15 cellular contexts compared by ENCODE assay signal in the genomic region with DNA sequence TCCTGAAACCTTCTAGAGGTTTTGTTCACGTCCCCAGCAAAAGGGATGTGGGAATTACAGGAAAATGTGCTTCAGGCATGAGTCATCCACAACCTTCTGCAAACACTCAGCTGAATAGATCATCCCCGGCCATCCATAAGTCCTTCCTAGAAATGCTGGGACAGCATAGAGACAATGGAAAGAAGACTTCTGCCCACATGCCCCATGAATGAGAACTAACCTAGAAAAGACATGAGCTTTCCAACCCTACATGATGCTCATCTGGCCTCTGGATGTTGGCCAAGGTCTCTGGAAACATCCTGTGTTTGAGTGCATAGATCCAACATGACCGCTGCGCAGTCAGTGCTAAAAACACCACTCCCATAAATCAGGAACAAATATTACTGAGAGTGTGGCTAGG.
DNase-seq lines count a peak whose midpoint lies in the region; TF ChIP-seq lines count a peak whose summit lies in the region.
"Had no signal": no experiment of that assay in that cellular context is flagged by ENCODE, and none has a peak within 500 bp of the region (broad histone marks: within the 10 kb centered on the region; RNA-seq: fewer than 3 reads in every experiment).

No MANE protein-coding gene starts in this region.

- no peaks in the 10 kb centered on the region for H3K27me3 ChIP-seq in kidney epithelial cell (ENCODE audit: control insufficient read depth, insufficient read depth, low read length)
- H3K27me3 ChIP-seq: BLaER1 treated with 17β-estradiol and CSF1 and Interleukin-3, amounts not matched to agents 10 nM and 100 nM; pancreas had no signal

- no peaks in the 10 kb centered on the region for H3K36me3 ChIP-seq in kidney epithelial cell (ENCODE audit: control insufficient read depth, insufficient read depth, low read length)
- H3K36me3 ChIP-seq: BLaER1 treated with 17β-estradiol and CSF1 and Interleukin-3, amounts not matched to agents 10 nM and 100 nM; pancreas had no signal

- peaks cover 3% of the 10 kb centered on the region for H3K4me1 Mint-ChIP-seq in activated T-helper 2 cell treated with anti-CD3 and anti-CD28 coated beads, Interferon-gamma antibody, Interleukin-2, Interleukin-4, amounts not matched to agents 10 μg/mL and 5 μg/mL and 100 μg/mL, durations not matched to agents 14 hours and 24 hours and 36 hours (ENCODE audit: low read depth)
- H3K4me1 Mint-ChIP-seq: activated naive CD8-positive, alpha-beta T cell treated with anti-CD3 and anti-CD28 coated beads, Interleukin-2, amount 50 U/mL, for 24 hours had no signal

- H3K36me3 Mint-ChIP-seq in activated T-helper 2 cell treated with anti-CD3 and anti-CD28 coated beads, Interferon-gamma antibody, Interleukin-2, Interleukin-4, amounts not matched to agents 10 μg/mL and 5 μg/mL and 100 μg/mL, durations not matched to agents 14 hours and 24 hours and 36 hours (ENCODE audit: low read depth), result no peaks in the 10 kb centered on the region
- H3K36me3 Mint-ChIP-seq: activated CD8-positive, alpha-beta memory T cell treated with anti-CD3 and anti-CD28 coated beads, Interleukin-2, amount 10 ng/mL, durations not matched to agents 7 days and 5 days had no signal

- DNase-seq in AG09309 (ENCODE audit: low read depth), result peak; percentile 14
- DNase-seq in HT1080 (ENCODE audit: low read depth), result peak; percentile 98
- DNase-seq in astrocyte of the hippocampus (ENCODE audit: low read depth, low spot score), result peak; percentile 75
- peak; percentile 7 for DNase-seq in kidney epithelial cell (ENCODE audit: low read depth)
- DNase-seq in foreskin melanocyte, result no peak
- no peak for DNase-seq in activated T-helper 2 cell treated with anti-CD3 and anti-CD28 coated beads, Interferon-gamma antibody, Interleukin-2, Interleukin-4, amounts not matched to agents 10 μg/mL and 5 μg/mL and 100 μg/mL, durations not matched to agents 14 hours and 24 hours and 36 hours (ENCODE audit: low spot score)
- no peak for DNase-seq in MV-4-11 (lab: John Stamatoyannopoulos, UW)
- DNase-seq in putamen (ENCODE audit: low spot score), result no peak
- DNase-seq: activated CD8-positive, alpha-beta memory T cell treated with anti-CD3 and anti-CD28 coated beads, Interleukin-2, amount 10 ng/mL, durations not matched to agents 7 days and 5 days; activated naive CD8-positive, alpha-beta T cell treated with anti-CD3 and anti-CD28 coated beads, Interleukin-2, amount 50 U/mL, for 24 hours; effector CD4-positive, alpha-beta T cell; NCI-H526 treated with DMSO at 0.1 percent for 48 hours; pancreas; stimulated activated CD4-positive, alpha-beta T cell treated with anti-CD3 and anti-CD28 coated beads, Interleukin-1b, Interleukin-23, amount 100 ng/mL, for 48 hours had no signal

- TF ChIP-seq CTCF in AG09309 (IDR thresholded peaks at IDR 0.05; ENCODE audit: control insufficient read depth, insufficient read depth, low read depth, low read length, missing control alignments) (no peak), kidney epithelial cell (IDR thresholded peaks at IDR 0.05; ENCODE audit: insufficient read depth, low read length, poor library complexity, severe bottlenecking) (no peak)

- H3K27me3 Mint-ChIP-seq in activated T-helper 2 cell treated with anti-CD3 and anti-CD28 coated beads, Interferon-gamma antibody, Interleukin-2, Interleukin-4, amounts not matched to agents 10 μg/mL and 5 μg/mL and 100 μg/mL, durations not matched to agents 14 hours and 24 hours and 36 hours (ENCODE audit: low read depth), result no peaks in the 10 kb centered on the region
- H3K27me3 Mint-ChIP-seq: activated naive CD8-positive, alpha-beta T cell treated with anti-CD3 and anti-CD28 coated beads, Interleukin-2, amount 50 U/mL, for 24 hours had no signal

- intact Hi-C loops in activated T-helper 2 cell treated with anti-CD3 and anti-CD28 coated beads, Interferon-gamma antibody, Interleukin-2, Interleukin-4, amounts not matched to agents 10 μg/mL and 5 μg/mL and 100 μg/mL, durations not matched to agents 14 hours and 24 hours and 36 hours (cut with micrococcal nuclease), result no loop called here

- H3K4me3 ChIP-seq in AG09309 (ENCODE audit: control insufficient read depth, low read depth, low read length) (no peak overlapping the region), kidney epithelial cell (ENCODE audit: low read depth, low read length) (no peak overlapping the region)
- H3K4me3 ChIP-seq: BLaER1 treated with 17β-estradiol and CSF1 and Interleukin-3, amounts not matched to agents 10 nM and 100 nM; pancreas had no signal

- H3K27ac Mint-ChIP-seq in activated T-helper 2 cell treated with anti-CD3 and anti-CD28 coated beads, Interferon-gamma antibody, Interleukin-2, Interleukin-4, amounts not matched to agents 10 μg/mL and 5 μg/mL and 100 μg/mL, durations not matched to agents 14 hours and 24 hours and 36 hours, result no peak overlapping the region
- H3K27ac Mint-ChIP-seq: activated CD8-positive, alpha-beta memory T cell treated with anti-CD3 and anti-CD28 coated beads, Interleukin-2, amount 10 ng/mL, durations not matched to agents 7 days and 5 days; activated naive CD8-positive, alpha-beta T cell treated with anti-CD3 and anti-CD28 coated beads, Interleukin-2, amount 50 U/mL, for 24 hours had no signal

- no peak overlapping the region for H3K4me3 Mint-ChIP-seq in activated T-helper 2 cell treated with anti-CD3 and anti-CD28 coated beads, Interferon-gamma antibody, Interleukin-2, Interleukin-4, amounts not matched to agents 10 μg/mL and 5 μg/mL and 100 μg/mL, durations not matched to agents 14 hours and 24 hours and 36 hours (ENCODE audit: low read depth)
- H3K4me3 Mint-ChIP-seq: activated CD8-positive, alpha-beta memory T cell treated with anti-CD3 and anti-CD28 coated beads, Interleukin-2, amount 10 ng/mL, durations not matched to agents 7 days and 5 days; activated naive CD8-positive, alpha-beta T cell treated with anti-CD3 and anti-CD28 coated beads, Interleukin-2, amount 50 U/mL, for 24 hours had no signal

- H3K9me3 Mint-ChIP-seq in activated T-helper 2 cell treated with anti-CD3 and anti-CD28 coated beads, Interferon-gamma antibody, Interleukin-2, Interleukin-4, amounts not matched to agents 10 μg/mL and 5 μg/mL and 100 μg/mL, durations not matched to agents 14 hours and 24 hours and 36 hours, result no peaks in the 10 kb centered on the region
- H3K9me3 Mint-ChIP-seq: activated naive CD8-positive, alpha-beta T cell treated with anti-CD3 and anti-CD28 coated beads, Interleukin-2, amount 50 U/mL, for 24 hours had no signal

Comparison
In these comparisons a context has a peak if more than half of its experiments do, and no peak if none do; other contexts are left out.
1. DNase-seq: peak in AG09309 (single experiment), HT1080 (single experiment), astrocyte of the hippocampus (single experiment) and kidney epithelial cell (single experiment); none in foreskin melanocyte (single experiment), activated T-helper 2 cell treated with anti-CD3 and anti-CD28 coated beads, Interferon-gamma antibody, Interleukin-2, Interleukin-4, amounts not matched to agents 10 μg/mL and 5 μg/mL and 100 μg/mL, durations not matched to agents 14 hours and 24 hours and 36 hours (single experiment), MV-4-11 (single experiment) and putamen (single experiment).